Comparison of ENCODE assay signal across 8 cellular contexts in the genomic region with DNA sequence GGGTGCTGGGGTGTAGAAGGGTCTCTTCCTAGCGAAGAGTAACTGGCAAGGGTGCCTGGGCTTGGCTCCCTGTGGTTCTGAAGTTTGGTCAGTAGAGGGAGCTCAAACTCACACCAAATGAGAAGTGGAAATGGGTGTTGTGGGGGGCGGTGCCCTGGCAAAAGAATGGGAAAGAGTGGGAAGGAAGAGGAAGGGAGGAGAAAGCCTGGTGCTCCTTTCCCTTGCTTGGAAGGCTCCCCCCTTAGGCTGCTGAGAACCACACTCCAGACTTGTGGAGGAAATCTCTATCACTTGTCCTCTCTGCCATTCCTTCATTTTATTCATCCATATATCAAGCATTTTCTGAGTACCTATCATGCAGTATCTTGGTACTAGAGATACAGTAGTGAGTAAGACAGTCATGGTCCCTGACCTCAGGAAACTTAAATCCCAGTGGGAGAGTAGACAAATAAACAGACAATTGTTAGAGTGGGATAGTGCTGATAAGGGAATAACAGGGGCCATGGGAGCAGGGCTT. TPM values are rescaled to one million over a fixed set of nuclear protein-coding genes. Genes with fewer than 3 reads are reported as not detected.
DNase-seq lines count a peak whose midpoint lies in the region; ATAC-seq, FAIRE-seq and TF ChIP-seq lines count a peak whose summit lies in the region.

No MANE protein-coding gene starts in this region.

- H3K27me3 ChIP-seq in HL-60 (ENCODE audit: insufficient read depth, poor library complexity, severe bottlenecking) (no peaks in the 10 kb centered on the region), pancreas (no peaks in the 10 kb centered on the region)

- H3K27ac ChIP-seq in HL-60 (replicated peaks) (no peak overlapping the region), pancreas (no peak overlapping the region)

- H3K4me1 ChIP-seq in pancreas = no peaks in the 10 kb centered on the region

- H3K9me3 Mint-ChIP-seq in activated naive CD8-positive, alpha-beta T cell treated with anti-CD3 and anti-CD28 coated beads, Interleukin-2, amount 10 ng/mL, durations not matched to agents 7 days and 5 days = no peaks in the 10 kb centered on the region

- 3 to 13% methylated on average over 2 of the region's 2 CpGs for WGBS in pancreas, 2 donors

- peaks cover 7% of the 10 kb centered on the region for H3K4me1 Mint-ChIP-seq in activated naive CD8-positive, alpha-beta T cell treated with anti-CD3 and anti-CD28 coated beads, Interleukin-2, amount 10 ng/mL, durations not matched to agents 7 days and 5 days

- POLR2A ChIA-PET in activated naive CD8-positive, alpha-beta T cell treated with anti-CD3 and anti-CD28 coated beads, Interleukin-2, amount 10 ng/mL, durations not matched to agents 7 days and 5 days (lab: Charles Lee) = interaction anchor here (1.0 kb wide), 2 partner anchors 267 to 275 kb away, joined by 3 read pairs; partner anchors contain the start of gene IK

- peak; percentile 54 for ATAC-seq in activated naive CD8-positive, alpha-beta T cell treated with anti-CD3 and anti-CD28 coated beads, Interleukin-2, amount 10 ng/mL, durations not matched to agents 7 days and 5 days (ENCODE audit: low read depth)
- peak; percentile 84 to 98 (median 95) for ATAC-seq in pancreas
- no peak for ATAC-seq in GM21825 (IDR thresholded peaks at IDR 0.05; ENCODE audit: unreplicated experiment)

- H3K36me3 ChIP-seq in pancreas = no peaks in the 10 kb centered on the region

- DNase-seq in GM04504 (ENCODE audit: low read depth) (peak; percentile 46), HL-60 (ENCODE audit: low read depth in 1 of 2, low spot score in 1 of 2) (peak; percentile 46 to 52), RCC 7860 (ENCODE audit: low spot score) (peak; percentile 55), cardiac septum (ENCODE audit: low spot score) (peak; percentile 82), pancreas (peak; percentile 59 to 74 (median 68)), NOMO-1 treated with dmso at 0.1 percent for 144 hours (lab: John Stamatoyannopoulos, UW; ENCODE audit: unreplicated experiment) (no peak)
- no peak for DNase-seq in activated naive CD8-positive, alpha-beta T cell treated with anti-CD3 and anti-CD28 coated beads, Interleukin-2, amount 10 ng/mL, durations not matched to agents 7 days and 5 days

- H3K36me3 Mint-ChIP-seq in activated naive CD8-positive, alpha-beta T cell treated with anti-CD3 and anti-CD28 coated beads, Interleukin-2, amount 10 ng/mL, durations not matched to agents 7 days and 5 days = no peaks in the 10 kb centered on the region

- intact Hi-C loops in cardiac septum (cut with DNase I) (loop anchor here (5.0 kb wide), 2 partner anchors 259 to 339 kb away; partner anchors contain the start of gene CD14), pancreas (cut with DNase I) (loop anchor here in 1 of 3 donors (10.0 kb wide), 1 partner anchor 342 kb away; no protein-coding TSS in a partner anchor)

- H3K4me3 Mint-ChIP-seq in activated naive CD8-positive, alpha-beta T cell treated with anti-CD3 and anti-CD28 coated beads, Interleukin-2, amount 10 ng/mL, durations not matched to agents 7 days and 5 days = no peak overlapping the region

- no peak for FAIRE-seq in RCC 7860 (lab: Jason Lieb, UNC)
- no peak for FAIRE-seq in pancreas (lab: Jason Lieb, UNC)

- H3K9me3 ChIP-seq in pancreas = no peaks in the 10 kb centered on the region

- peaks cover 2% of the 10 kb centered on the region for H3K27me3 Mint-ChIP-seq in activated naive CD8-positive, alpha-beta T cell treated with anti-CD3 and anti-CD28 coated beads, Interleukin-2, amount 10 ng/mL, durations not matched to agents 7 days and 5 days

- TF ChIP-seq CTCF in HL-60 (IDR thresholded peaks at IDR 0.05; ENCODE audit: insufficient read depth, low read length) (peak; percentile 60), pancreas (IDR thresholded peaks at IDR 0.05) (peak; percentile 52 to 74 (median 70))

- H3K4me3 ChIP-seq in HL-60 (replicated peaks; ENCODE audit: insufficient read depth, low read length) (no peak overlapping the region), pancreas (no peak overlapping the region)

- H3K27ac Mint-ChIP-seq in activated naive CD8-positive, alpha-beta T cell treated with anti-CD3 and anti-CD28 coated beads, Interleukin-2, amount 10 ng/mL, durations not matched to agents 7 days and 5 days = no peak overlapping the region

RNA-seq across cellular contexts. Expression of gene SLC4A9, which starts 13.0 kb away (rescaled TPM):
- total RNA-seq in activated naive CD8-positive, alpha-beta T cell treated with anti-CD3 and anti-CD28 coated beads, Interleukin-2, amount 10 ng/mL, durations not matched to agents 7 days and 5 days = under 1 TPM; 0.17 to 0.31 TPM
- 0.19 TPM for total RNA-seq in cardiac septum
- total RNA-seq in pancreas = under 1 TPM in 4 of 6 donors, not detected in 2; 0.12 to 0.32 (median 0.23) TPM
- polyA plus RNA-seq in pancreas = 1 to 10 TPM in 1 of 2 donors, under 1 TPM in 1; 0.89 to 1.0 TPM

RNA-seq across cellular contexts. Expression of gene HBEGF, which starts 26.6 kb away (rescaled TPM):
- 10 to 100 TPM; 12.8 TPM for total RNA-seq in activated naive CD8-positive, alpha-beta T cell treated with anti-CD3 and anti-CD28 coated beads, Interleukin-2, amount 10 ng/mL, durations not matched to agents 7 days and 5 days
- 73.9 TPM for total RNA-seq in cardiac septum
- 1 to 10 TPM in 5 of 6 donors, under 1 TPM in 1; 0.97 to 5.0 (median 1.7) TPM for total RNA-seq in pancreas
- polyA plus RNA-seq in pancreas = 1 to 10 TPM; 1.9 to 3.1 TPM

RNA-seq across cellular contexts. Expression of gene ANKHD1, which starts 28.6 kb away (rescaled TPM):
- total RNA-seq in activated naive CD8-positive, alpha-beta T cell treated with anti-CD3 and anti-CD28 coated beads, Interleukin-2, amount 10 ng/mL, durations not matched to agents 7 days and 5 days = 100 to 1,000 TPM; 148 to 156 TPM
- total RNA-seq in cardiac septum = 73.0 TPM
- 10 to 100 TPM; 56.0 to 77.7 (median 64.0) TPM for total RNA-seq in pancreas
- 10 to 100 TPM; 56.4 to 76.1 TPM for polyA plus RNA-seq in pancreas

Comparison
In these comparisons a context has a peak if more than half of its experiments do, and no peak if none do; other contexts are left out.
1. DNase-seq: peak in GM04504 (single experiment), HL-60 (2 of 2), RCC 7860 (single experiment), cardiac septum (single experiment) and pancreas (6 of 6); none in activated naive CD8-positive, alpha-beta T cell treated with anti-CD3 and anti-CD28 coated beads, Interleukin-2, amount 10 ng/mL, durations not matched to agents 7 days and 5 days (single experiment) and NOMO-1 treated with dmso at 0.1 percent for 144 hours (single experiment).